Comparison of ENCODE assay signal across 17 cellular contexts in genomic region chr9:84045481-84046097, GRCh38.
"Had no signal": no experiment of that assay in that cellular context is flagged by ENCODE, and none has a peak within 500 bp of the region (broad histone marks: within the 10 kb centered on the region; RNA-seq: fewer than 3 reads in every experiment).

No MANE protein-coding gene starts in this region.

- H3K4me3 Mint-ChIP-seq: naive thymus-derived CD4-positive, alpha-beta T cell; nephron progenitor cell; type B pancreatic cell had no signal

- H3K36me3 ChIP-seq: colonic mucosa, esophagus squamous epithelium, gastroesophageal sphincter, neutrophil, right atrium auricular region had no signal

- H3K27ac ChIP-seq: colonic mucosa, esophagus squamous epithelium, gastroesophageal sphincter, neutrophil, right atrium auricular region had no signal

- FAIRE-seq: kidney, small intestine, urothelium cell line had no signal

- DNase-seq: colonic mucosa; dermis blood vessel endothelial cell; esophagus squamous epithelium; foreskin fibroblast; glutamatergic neuron; kidney; left cardiac atrium; naive thymus-derived CD4-positive, alpha-beta T cell; nephron progenitor cell; small intestine; stimulated activated CD4-positive, alpha-beta T cell treated with anti-CD3 and anti-CD28 coated beads, Interleukin-12 subunit alpha, Interleukin-12 subunit beta, amount 100 ng/mL, for 4 hours; stimulated activated naive CD4-positive, alpha-beta T cell treated with Interleukin-2 at 50 U/mL for 16 hours had no signal

- H3K4me1 Mint-ChIP-seq: nephron progenitor cell had no signal

- ATAC-seq: gastroesophageal sphincter; left cardiac atrium; naive thymus-derived CD4-positive, alpha-beta T cell had no signal

- H3K9me3 Mint-ChIP-seq: type B pancreatic cell had no signal

- H3K27me3 ChIP-seq: colonic mucosa, gastroesophageal sphincter, right atrium auricular region had no signal

- H3K4me3 ChIP-seq: colonic mucosa, esophagus squamous epithelium, gastroesophageal sphincter, right atrium auricular region had no signal

- H3K27me3 Mint-ChIP-seq: type B pancreatic cell had no signal

- H3K9me3 ChIP-seq: colonic mucosa, neutrophil had no signal

- H3K27ac Mint-ChIP-seq: naive thymus-derived CD4-positive, alpha-beta T cell; nephron progenitor cell; type B pancreatic cell had no signal

- H3K4me1 ChIP-seq: colonic mucosa, esophagus squamous epithelium, gastroesophageal sphincter, right atrium auricular region had no signal

- H3K36me3 Mint-ChIP-seq: type B pancreatic cell had no signal
